Comparison of ENCODE assay signal across 9 cellular contexts in the genomic region with DNA sequence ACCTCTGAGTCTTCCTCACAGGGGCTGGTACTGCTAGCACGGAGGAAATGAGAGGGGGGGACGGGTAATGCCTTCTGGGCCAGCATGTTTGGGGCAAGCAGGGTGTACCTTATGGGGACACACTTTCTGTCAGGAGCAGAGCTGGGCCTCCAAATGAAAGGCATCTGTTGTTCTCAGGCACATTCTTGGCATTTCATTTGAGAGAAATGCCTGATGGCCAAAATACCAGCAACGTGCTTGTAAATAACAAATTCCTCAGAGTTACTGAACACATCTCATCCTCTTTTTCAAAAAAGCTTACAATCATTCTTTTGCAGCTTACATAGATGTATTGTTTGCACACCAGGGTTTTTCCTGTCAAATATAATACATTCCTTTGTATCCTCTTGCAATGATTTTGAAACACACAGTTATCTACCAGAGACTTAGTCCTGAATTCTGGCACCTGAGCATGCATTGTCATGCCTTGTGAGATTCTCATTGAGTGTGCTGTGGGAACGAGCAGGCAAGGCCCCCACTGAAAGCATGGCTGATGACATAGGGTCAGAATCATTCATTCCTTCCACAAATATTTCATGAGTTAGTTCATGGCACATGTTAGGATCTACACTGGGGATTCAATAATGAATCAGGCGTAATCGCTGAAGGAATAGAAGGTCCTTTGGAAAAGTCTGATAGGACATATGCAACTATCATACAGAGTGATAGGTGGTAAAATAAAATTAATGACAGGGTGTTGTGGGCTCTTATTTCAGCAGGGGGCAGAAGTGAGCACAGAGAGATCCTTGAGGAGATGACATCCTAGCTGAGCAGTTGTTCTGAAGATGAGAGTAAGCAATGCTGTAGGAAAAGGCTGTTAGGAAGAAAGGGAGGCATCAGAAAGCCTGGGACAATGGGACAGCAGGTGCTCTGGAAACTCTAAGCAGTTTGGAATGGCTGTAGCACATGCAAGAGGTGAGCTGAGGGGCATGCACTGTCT.
DNase-seq lines count a peak whose midpoint lies in the region; ATAC-seq and TF ChIP-seq lines count a peak whose summit lies in the region.
"Had no signal": no experiment of that assay in that cellular context is flagged by ENCODE, and none has a peak within 500 bp of the region (broad histone marks: within the 10 kb centered on the region; RNA-seq: fewer than 3 reads in every experiment).

No MANE protein-coding gene starts in this region.

- H3K27ac ChIP-seq in RWPE2 (ENCODE audit: poor library complexity, severe bottlenecking) (no peak overlapping the region), thoracic aorta (no peak overlapping the region)

- H3K4me3 Mint-ChIP-seq in activated naive CD4-positive, alpha-beta T cell treated with anti-CD3 and anti-CD28 coated beads for 36 hours, result no peak overlapping the region
- no peak overlapping the region for H3K4me3 Mint-ChIP-seq in glutamatergic neuron (ENCODE audit: unreplicated experiment)

- no peaks in the 10 kb centered on the region for H3K9me3 Mint-ChIP-seq in activated naive CD4-positive, alpha-beta T cell treated with anti-CD3 and anti-CD28 coated beads for 36 hours
- H3K9me3 Mint-ChIP-seq in glutamatergic neuron (ENCODE audit: unreplicated experiment), result no peaks in the 10 kb centered on the region

- intact Hi-C loops in activated naive CD4-positive, alpha-beta T cell treated with anti-CD3 and anti-CD28 coated beads for 36 hours (cut with micrococcal nuclease), result loop anchor here (1.0 kb wide), 1 partner anchor 709 kb away; no protein-coding TSS in a partner anchor

- H3K4me1 ChIP-seq in RWPE2 (ENCODE audit: insufficient read depth, poor library complexity, severe bottlenecking) (no peaks in the 10 kb centered on the region), thoracic aorta (ENCODE audit: control insufficient read depth in 1 of 2, low read depth in 2 of 2) (no peaks in the 10 kb centered on the region)

- H3K27me3 ChIP-seq in RWPE2 (ENCODE audit: insufficient read depth, poor library complexity, severe bottlenecking) (no peaks in the 10 kb centered on the region), thoracic aorta (replicated peaks; ENCODE audit: insufficient read depth) (no peaks in the 10 kb centered on the region)

- no peaks in the 10 kb centered on the region for H3K4me1 Mint-ChIP-seq in activated naive CD4-positive, alpha-beta T cell treated with anti-CD3 and anti-CD28 coated beads for 36 hours (ENCODE audit: low read depth)
- H3K4me1 Mint-ChIP-seq in glutamatergic neuron (ENCODE audit: low read depth, unreplicated experiment), result no peaks in the 10 kb centered on the region

- H3K4me3 ChIP-seq in RWPE2 (ENCODE audit: severe bottlenecking), result no peak overlapping the region
- H3K4me3 ChIP-seq in thoracic aorta, result no peak overlapping the region
- H3K4me3 ChIP-seq: lung had no signal

- TF ChIP-seq CTCF in RWPE2 (IDR thresholded peaks at IDR 0.05; ENCODE audit: poor library complexity, severe bottlenecking), result peak; percentile 25
- TF ChIP-seq CTCF in glutamatergic neuron (IDR thresholded peaks at IDR 0.05; ENCODE audit: partially characterized antibody, unreplicated experiment), result peak; percentile 53
- peak; percentile 34 for TF ChIP-seq CTCF in thoracic aorta (IDR thresholded peaks at IDR 0.05)

- CTCF ChIA-PET in activated naive CD4-positive, alpha-beta T cell treated with anti-CD3 and anti-CD28 coated beads for 36 hours (lab: Charles Lee), result interaction anchor here (0.5 to 1.2 kb wide), 2 partner anchors 56 to 413 kb away, joined by 3 read pairs; no protein-coding TSS in a partner anchor

- no peak overlapping the region for H3K27ac Mint-ChIP-seq in activated naive CD4-positive, alpha-beta T cell treated with anti-CD3 and anti-CD28 coated beads for 36 hours
- no peak overlapping the region for H3K27ac Mint-ChIP-seq in glutamatergic neuron (ENCODE audit: unreplicated experiment)

- no peaks in the 10 kb centered on the region for H3K9me3 ChIP-seq in RWPE2 (ENCODE audit: severe bottlenecking)
- H3K9me3 ChIP-seq in thoracic aorta, result no peaks in the 10 kb centered on the region

- H3K27me3 Mint-ChIP-seq in activated naive CD4-positive, alpha-beta T cell treated with anti-CD3 and anti-CD28 coated beads for 36 hours (ENCODE audit: low read depth), result peaks cover 15% of the 10 kb centered on the region
- H3K27me3 Mint-ChIP-seq in glutamatergic neuron (ENCODE audit: unreplicated experiment), result no peaks in the 10 kb centered on the region

- H3K36me3 ChIP-seq in RWPE2 (ENCODE audit: low read depth) (no peaks in the 10 kb centered on the region), thoracic aorta (no peaks in the 10 kb centered on the region)

- H3K36me3 Mint-ChIP-seq in activated naive CD4-positive, alpha-beta T cell treated with anti-CD3 and anti-CD28 coated beads for 36 hours (ENCODE audit: low read depth), result no peaks in the 10 kb centered on the region
- no peaks in the 10 kb centered on the region for H3K36me3 Mint-ChIP-seq in glutamatergic neuron (ENCODE audit: unreplicated experiment)

- DNase-seq in activated naive CD4-positive, alpha-beta T cell treated with anti-CD3 and anti-CD28 coated beads for 36 hours, result peak; percentile 19
- no peak for DNase-seq in activated naive CD4-positive, alpha-beta T cell (lab: John Stamatoyannopoulos, UW)
- DNase-seq in RWPE2 (ENCODE audit: low spot score), result no peak
- no peak for DNase-seq in glutamatergic neuron
- DNase-seq in thoracic aorta (ENCODE audit: low spot score), result no peak
- DNase-seq in RKO (ENCODE audit: low spot score), result no peak
- DNase-seq in NCI-H146 (lab: John Stamatoyannopoulos, UW), result no peak

- no peak for ATAC-seq in RWPE2 (ENCODE audit: low read depth)
- no peak for ATAC-seq in thoracic aorta (ENCODE audit: insufficient number of reproducible peaks, low FRiP score, low read depth)
- no peak for ATAC-seq in GM21360 (IDR thresholded peaks at IDR 0.05; ENCODE audit: unreplicated experiment)
